Comparison of ENCODE assay signal across 25 cellular contexts in the genomic region with DNA sequence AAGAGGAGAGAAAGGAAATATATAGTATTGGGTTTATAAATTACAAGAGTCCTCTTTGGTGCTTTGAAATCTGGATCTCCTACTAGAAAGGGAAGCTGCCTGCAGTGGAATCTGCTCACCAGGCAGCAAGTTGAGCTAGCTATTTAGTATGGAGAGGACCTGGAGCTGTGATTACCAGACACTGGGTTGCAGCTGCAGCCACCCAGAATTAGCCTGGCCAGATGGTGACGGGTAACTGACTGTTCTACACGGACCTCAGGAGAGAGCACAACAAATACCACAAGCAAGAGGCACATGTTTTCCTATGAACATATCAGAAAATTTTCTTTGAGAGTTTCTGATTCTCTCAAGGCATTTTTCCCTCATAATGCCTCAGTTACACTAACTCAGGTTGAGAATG. TPM values are rescaled to one million over a fixed set of nuclear protein-coding genes. Genes with fewer than 3 reads are reported as not detected.
"Had no signal": no experiment of that assay in that cellular context is flagged by ENCODE, and none has a peak within 500 bp of the region (broad histone marks: within the 10 kb centered on the region; RNA-seq: fewer than 3 reads in every experiment).

No MANE protein-coding gene starts in this region.

- ATAC-seq: activated CD8-positive, alpha-beta T cell treated with anti-CD3 and anti-CD28 coated beads, Interleukin-2, amount 10 ng/mL, durations not matched to agents 7 days and 5 days; WTC11 had no signal

- DNase-seq: activated CD4-positive, alpha-beta T cell treated with anti-CD3 and anti-CD28 coated beads for 48 hours; activated CD4-positive, alpha-beta T cell treated with anti-CD3 and anti-CD28 coated beads, Interleukin-2, amount 50 U/mL, for 4 hours; activated CD4-positive, CD25-positive, alpha-beta regulatory T cell treated with anti-CD3 and anti-CD28 coated beads, Interleukin-2, amount 50 U/mL, for 72 hours; activated CD8-positive, alpha-beta T cell treated with anti-CD3 and anti-CD28 coated beads, Interleukin-2, amount 10 ng/mL, durations not matched to agents 7 days and 5 days; activated effector memory CD4-positive, alpha-beta T cell treated with Interleukin-2 at 50 U/mL for 16 hours; activated naive CD4-positive, alpha-beta T cell; activated T-cell treated with anti-CD3 and anti-CD28 coated beads, Interleukin-2, amount 50 U/mL, for 24 hours; aorta; KG1; NCI-H1048; NCI-H2029; NCI-H2107; NCI-H510A treated with DMSO at 0.1 percent for 48 hours; NCI-H774; NK-92 treated with Interleukin-12 subunit alpha and Interleukin-12 subunit beta, amount 100 ng/mL, for 24 hours; Peyer's patch; Right ventricle myocardium superior; SJCRH30; SK-N-SH had no signal

RNA-seq across cellular contexts. Expression of a gene that starts 46.5 kb away (rescaled TPM):
- total RNA-seq: activated CD8-positive, alpha-beta T cell treated with anti-CD3 and anti-CD28 coated beads, Interleukin-2, amount 10 ng/mL, durations not matched to agents 7 days and 5 days; activated T-helper 1 cell treated with anti-CD3 and anti-CD28 coated beads, Interleukin-12 subunit alpha, Interleukin-12 subunit beta, Interleukin-2, Interleukin-4 antibody, amounts not matched to agents 30 ng/mL and 10 ng/mL and 1 ng/mL, durations not matched to agents 14 hours and 24 hours and 36 hours; aorta; breast epithelium; LHCN-M2; M059J; Peyer's patch; Right ventricle myocardium superior; SJCRH30; T-helper 1 cell treated with Interleukin-12 subunit alpha and Interleukin-12 subunit beta and Interleukin-4 antibody, amounts not matched to agents 30 ng/mL and 1 ng/mL, for 36 hours had no signal
